In genomic region chrY:24639053-24639452, GRCh38 we compare ENCODE assay signal across 10 cellular contexts. TPM values are rescaled to one million over a fixed set of nuclear protein-coding genes. Genes with fewer than 3 reads are reported as not detected.
"Had no signal": no experiment of that assay in that cellular context is flagged by ENCODE, and none has a peak within 500 bp of the region (broad histone marks: within the 10 kb centered on the region; RNA-seq: fewer than 3 reads in every experiment).

No MANE protein-coding gene starts in this region.

RNA-seq across cellular contexts. Expression of gene BPY2B, which starts 21.2 kb away (rescaled TPM):
- total RNA-seq: OCI-LY7, PC-3, PC-9, Peyer's patch, Right ventricle myocardium inferior, Right ventricle myocardium superior, RPMI7951, SJCRH30, SJSA1, SK-MEL-5 had no signal
